ENCODE assay signal across 1 cellular context in the genomic region with DNA sequence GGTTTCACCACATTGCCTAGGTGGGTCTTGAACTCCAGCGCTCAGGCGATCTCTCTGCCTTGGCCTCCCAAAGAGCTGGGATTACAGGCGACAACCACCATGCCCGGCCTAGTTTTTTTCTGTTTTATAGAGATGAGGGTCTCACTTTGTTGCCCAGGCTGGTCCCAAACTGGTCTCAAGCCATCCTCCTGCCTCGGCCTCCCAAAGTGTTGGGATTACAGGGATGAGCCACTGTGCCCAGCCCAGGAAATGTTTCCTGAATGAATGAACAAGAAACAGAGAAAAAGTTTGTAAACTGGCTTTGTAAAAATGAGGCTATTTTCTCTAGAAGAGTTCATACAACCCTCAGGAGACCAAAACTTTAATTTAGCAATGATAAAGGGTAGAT.
TF ChIP-seq lines count a peak whose summit lies in the region.

No MANE protein-coding gene starts in this region.

TF ChIP-seq in HepG2, 621 proteins besides CTCF, POLR2A, EP300 and RAD21 (continued from another document):
- TF ChIP-seq ARID3A (IDR thresholded peaks at IDR 0.05; ENCODE audit: low read depth, low read length) (no peak), ZNF672 (CRISPR knock-in tag; IDR thresholded peaks at IDR 0.05) (no peak), ZNF333 (CRISPR knock-in tag; IDR thresholded peaks at IDR 0.05; ENCODE audit: borderline replicate concordance) (no peak; the same call in 1 of the 2 replicates)
